26 cellular contexts compared by ENCODE assay signal in the genomic region with DNA sequence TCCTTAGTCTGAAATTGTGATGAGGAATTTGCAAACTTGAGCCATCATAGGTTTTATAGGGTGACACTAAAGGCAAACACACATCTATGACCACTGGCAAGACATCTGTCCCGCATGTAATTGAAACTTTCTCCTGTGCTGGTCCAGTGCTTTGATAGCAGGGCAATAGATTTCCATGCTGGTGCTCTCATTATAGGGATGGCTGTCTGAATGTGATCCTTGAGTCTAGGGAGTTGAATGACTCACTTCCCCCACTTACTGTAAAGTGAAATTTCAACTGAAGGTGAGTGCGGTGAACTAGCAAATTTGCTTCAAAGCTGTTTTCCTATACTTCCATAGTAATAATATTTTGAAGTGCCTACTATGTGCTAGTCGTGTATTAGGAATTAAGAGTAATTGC.
DNase-seq lines count a peak whose midpoint lies in the region; ATAC-seq and TF ChIP-seq lines count a peak whose summit lies in the region.
"Had no signal": no experiment of that assay in that cellular context is flagged by ENCODE, and none has a peak within 500 bp of the region (broad histone marks: within the 10 kb centered on the region; RNA-seq: fewer than 3 reads in every experiment).

No MANE protein-coding gene starts in this region.

- H2AK5ac ChIP-seq in IMR-90 (ENCODE audit: low read depth, low read length), result no peak overlapping the region

- CTCF ChIA-PET in IMR-90 (lab: Yijun Ruan, JAX), result no interaction called here

- H4K91ac ChIP-seq in IMR-90 (ENCODE audit: insufficient read depth, low read depth, low read length), result no peak overlapping the region

- no peak overlapping the region for H2AK9ac ChIP-seq in IMR-90 (replicated peaks; ENCODE audit: low read depth, low read length, poor library complexity)

- H3K27ac ChIP-seq in IMR-90 (ENCODE audit: insufficient read depth, low read length), result no peak overlapping the region
- H3K27ac ChIP-seq: PC-9, prostate gland, skin epidermis had no signal

- no peak overlapping the region for H2BK120ac ChIP-seq in IMR-90 (ENCODE audit: low read depth, low read length)

- H3K9me3 Mint-ChIP-seq in activated CD4-positive, alpha-beta T cell treated with anti-CD3 and anti-CD28 coated beads, Interleukin-2, amount 10 ng/mL, durations not matched to agents 24 days and 14 days, result no peaks in the 10 kb centered on the region
- H3K9me3 Mint-ChIP-seq in osteocyte (ENCODE audit: unreplicated experiment), result peaks cover 3% of the 10 kb centered on the region

- peak; percentile 3 for DNase-seq in Caki2 (ENCODE audit: low read depth)
- DNase-seq in IMR-90, result peak; percentile 52
- peak; percentile 1 to 42 for DNase-seq in cardiac fibroblast (ENCODE audit: low read depth in 2 of 2)
- peak; percentile 53 for DNase-seq in islet precursor cell
- no peak for DNase-seq in activated CD4-positive, alpha-beta T cell treated with anti-CD3 and anti-CD28 coated beads, Interleukin-2, amount 10 ng/mL, durations not matched to agents 24 days and 14 days
- DNase-seq in lower leg skin (ENCODE audit: low spot score in 2 of 2), result no peak
- DNase-seq in osteocyte (ENCODE audit: extremely low spot score, unreplicated experiment), result no peak
- DNase-seq in ureter (ENCODE audit: low spot score), result no peak
- DNase-seq: activated CD4-positive, alpha-beta T cell treated with anti-CD3 and anti-CD28 coated beads for 36 hours; activated naive CD4-positive, alpha-beta T cell treated with anti-CD3 and anti-CD28 coated beads, Interleukin-2, amount 50 U/mL, for 16 hours; activated T-cell treated with anti-CD3 and anti-CD28 coated beads, Interleukin-2, amount 50 U/mL, for 48 hours; anterior cingulate cortex; DND-41; endodermal cell; head of caudate nucleus; NCI-H1105; NCI-H2081 treated with DMSO at 0.1 percent for 48 hours; NCI-H446 treated with DMSO at 0.1 percent for 48 hours; PC-9; SIG-M5; stimulated activated CD4-positive, alpha-beta T cell treated with anti-CD3 and anti-CD28 coated beads, Interleukin-2, amount 100 ng/mL, for 24 hours; stimulated activated naive CD4-positive, alpha-beta T cell treated with Interleukin-2 at 50 U/mL for 16 hours; T-cell had no signal

- H3K27me3 ChIP-seq in IMR-90 (ENCODE audit: control insufficient read depth, insufficient read depth, low read length), result no peaks in the 10 kb centered on the region

- peak overlapping the region; percentile 26 for H2AFZ ChIP-seq in IMR-90 (replicated peaks; ENCODE audit: low read length, poor library complexity)
- H2AFZ ChIP-seq: PC-9 had no signal

- H3K4me2 ChIP-seq in IMR-90 (ENCODE audit: low read depth, low read length), result no peak overlapping the region
- H3K4me2 ChIP-seq: PC-9 had no signal

- POLR2A ChIA-PET in IMR-90 (lab: Charles Lee; ENCODE audit: unreplicated experiment), result no interaction called here

- H3K56ac ChIP-seq in IMR-90 (ENCODE audit: extremely low read depth, insufficient read depth, low read length), result no peak overlapping the region

- no peaks in the 10 kb centered on the region for H3K27me3 Mint-ChIP-seq in activated CD4-positive, alpha-beta T cell treated with anti-CD3 and anti-CD28 coated beads, Interleukin-2, amount 10 ng/mL, durations not matched to agents 24 days and 14 days
- no peaks in the 10 kb centered on the region for H3K27me3 Mint-ChIP-seq in osteocyte (ENCODE audit: unreplicated experiment)
- H3K27me3 Mint-ChIP-seq: activated CD4-positive, alpha-beta T cell treated with anti-CD3 and anti-CD28 coated beads for 36 hours; T-cell had no signal

- no peak overlapping the region for H4K8ac ChIP-seq in IMR-90 (ENCODE audit: low read depth in 2 of 2, low read length in 2 of 2)

- H3K9ac ChIP-seq in IMR-90 (ENCODE audit: low read depth, low read length), result no peak overlapping the region

- ATAC-seq in IMR-90 (ENCODE audit: low read depth), result no peak
- ATAC-seq: activated CD4-positive, alpha-beta T cell treated with anti-CD3 and anti-CD28 coated beads for 36 hours; T-cell had no signal

- H3K79me1 ChIP-seq in IMR-90 (ENCODE audit: low read depth in 1 of 2, low read length in 2 of 2), result no peaks in the 10 kb centered on the region

- H3K4ac ChIP-seq in IMR-90 (ENCODE audit: low read depth, low read length), result no peak overlapping the region

- H4K20me1 ChIP-seq in IMR-90 (ENCODE audit: insufficient read depth, low read length), result no peaks in the 10 kb centered on the region

- no peaks in the 10 kb centered on the region for H3K9me1 ChIP-seq in IMR-90 (ENCODE audit: insufficient read depth, low read length)

- dilution Hi-C loops in IMR-90 (cut with HindIII; ENCODE audit: low sequenced_read_pairs, unreplicated experiment), result no loop called here

- no peak overlapping the region for H3K4me3 Mint-ChIP-seq in activated CD4-positive, alpha-beta T cell treated with anti-CD3 and anti-CD28 coated beads, Interleukin-2, amount 10 ng/mL, durations not matched to agents 24 days and 14 days
- H3K4me3 Mint-ChIP-seq in osteocyte (ENCODE audit: unreplicated experiment), result no peak overlapping the region
- H3K4me3 Mint-ChIP-seq: activated CD4-positive, alpha-beta T cell treated with anti-CD3 and anti-CD28 coated beads for 36 hours; endodermal cell; neural crest cell; T-cell had no signal

- H3K18ac ChIP-seq in IMR-90 (ENCODE audit: low read depth, low read length), result no peak overlapping the region

- no peak for TF ChIP-seq RAD21 in IMR-90 (IDR thresholded peaks at IDR 0.05; ENCODE audit: low read length)

- H3K14ac ChIP-seq in IMR-90 (replicated peaks; ENCODE audit: low read depth, low read length), result no peak overlapping the region

- no peaks in the 10 kb centered on the region for H3K9me3 ChIP-seq in IMR-90 (ENCODE audit: control insufficient read depth, insufficient read depth, low read length)
- H3K9me3 ChIP-seq: prostate gland had no signal

- H3K27ac Mint-ChIP-seq in activated CD4-positive, alpha-beta T cell treated with anti-CD3 and anti-CD28 coated beads, Interleukin-2, amount 10 ng/mL, durations not matched to agents 24 days and 14 days, result no peak overlapping the region
- H3K27ac Mint-ChIP-seq in osteocyte (ENCODE audit: unreplicated experiment), result no peak overlapping the region
- H3K27ac Mint-ChIP-seq: activated CD4-positive, alpha-beta T cell treated with anti-CD3 and anti-CD28 coated beads for 36 hours; endodermal cell; T-cell had no signal

- TF ChIP-seq POLR2A in IMR-90 (IDR thresholded peaks at IDR 0.05; ENCODE audit: low read depth, low read length) (no peak), lower leg skin (IDR thresholded peaks at IDR 0.05) (no peak)

- H2BK20ac ChIP-seq in IMR-90 (ENCODE audit: low read depth, low read length), result no peak overlapping the region

- H4K5ac ChIP-seq in IMR-90 (ENCODE audit: low read depth, low read length), result no peak overlapping the region

- no peaks in the 10 kb centered on the region for H3K36me3 Mint-ChIP-seq in activated CD4-positive, alpha-beta T cell treated with anti-CD3 and anti-CD28 coated beads, Interleukin-2, amount 10 ng/mL, durations not matched to agents 24 days and 14 days (ENCODE audit: low read depth)
- no peaks in the 10 kb centered on the region for H3K36me3 Mint-ChIP-seq in osteocyte (ENCODE audit: unreplicated experiment)
- H3K36me3 Mint-ChIP-seq: T-cell had no signal

- no peak overlapping the region for H2BK15ac ChIP-seq in IMR-90 (ENCODE audit: low read depth, low read length)

- intact Hi-C loops in IMR-90 (cut with micrococcal nuclease) (no loop called here), lower leg skin (cut with DNase I; ENCODE audit: low total_unique reads) (no loop called here)
- intact Hi-C loops in activated CD4-positive, alpha-beta T cell treated with anti-CD3 and anti-CD28 coated beads, Interleukin-2, amount 10 ng/mL, durations not matched to agents 24 days and 14 days (cut with micrococcal nuclease), result no loop called here

- no CpG with 5 or more reads among the region's 3 CpGs for WGBS in IMR-90 (ENCODE audit: extremely low coverage in 2 of 2, insufficient read length in 1 of 2), 2 experiments
- WGBS in lower leg skin, 2 donors, result 79 to 82% methylated on average over 3 of the region's 3 CpGs

- BruUV-seq in IMR-90 (replicated peaks; lab: Mats Ljungman, UMichigan), result no TSS peak

- in situ Hi-C loops in Caki2 (cut with HindIII; ENCODE audit: low pct_unique_long_range_greater_than_20kb, low sequenced_read_pairs) (no loop called here), IMR-90 (cut with MboI; ENCODE audit: low sequenced_read_pairs) (no loop called here)

- TF ChIP-seq CTCF in IMR-90 (conservative IDR thresholded peaks at IDR 0.05; ENCODE audit: low read depth, low read length) (no peak), cardiac fibroblast (IDR thresholded peaks at IDR 0.05; ENCODE audit: low read depth, low read length) (no peak), lower leg skin (IDR thresholded peaks at IDR 0.05) (no peak), osteocyte (IDR thresholded peaks at IDR 0.05) (no peak)

- H3K4me3 ChIP-seq in IMR-90 (ENCODE audit: insufficient read depth, low read depth, low read length) (no peak overlapping the region), cardiac fibroblast (replicated peaks in 1 of 2; ENCODE audit: low read depth in 2 of 2, low read length in 2 of 2) (no peak overlapping the region), lower leg skin (ENCODE audit: low read depth, poor library complexity, severe bottlenecking) (no peak overlapping the region)
- H3K4me3 ChIP-seq: PC-9, prostate gland, skin epidermis had no signal

- no peak overlapping the region for H2BK5ac ChIP-seq in IMR-90 (ENCODE audit: low read depth, low read length, poor library complexity, severe bottlenecking)

- no peaks in the 10 kb centered on the region for H3K4me1 ChIP-seq in IMR-90 (ENCODE audit: control insufficient read depth, insufficient read depth, low read length)
- H3K4me1 ChIP-seq: prostate gland had no signal

- H3K23ac ChIP-seq in IMR-90 (ENCODE audit: low read depth, low read length), result no peak overlapping the region

- H3K36me3 ChIP-seq in IMR-90 (ENCODE audit: control insufficient read depth, insufficient read depth, low read length), result no peaks in the 10 kb centered on the region
- H3K36me3 ChIP-seq: prostate gland had no signal

- H3K4me1 Mint-ChIP-seq in activated CD4-positive, alpha-beta T cell treated with anti-CD3 and anti-CD28 coated beads, Interleukin-2, amount 10 ng/mL, durations not matched to agents 24 days and 14 days, result no peaks in the 10 kb centered on the region
- no peaks in the 10 kb centered on the region for H3K4me1 Mint-ChIP-seq in osteocyte (ENCODE audit: unreplicated experiment)
- H3K4me1 Mint-ChIP-seq: activated CD4-positive, alpha-beta T cell treated with anti-CD3 and anti-CD28 coated beads for 36 hours; neural crest cell; T-cell had no signal

TF ChIP-seq in IMR-90, 13 proteins besides CTCF, POLR2A, EP300 and RAD21 (continues in another document):
- TF ChIP-seq RCOR1 (IDR thresholded peaks at IDR 0.05; ENCODE audit: insufficient replicate concordance, low read length) (no peak), BHLHE40 (IDR thresholded peaks at IDR 0.05; ENCODE audit: low read depth, low read length) (no peak)

Comparison
In these comparisons a context has a peak if more than half of its experiments do, and no peak if none do; other contexts are left out.
1. DNase-seq: peak in Caki2 (single experiment), IMR-90 (single experiment), cardiac fibroblast (2 of 2) and islet precursor cell (single experiment); none in activated CD4-positive, alpha-beta T cell treated with anti-CD3 and anti-CD28 coated beads, Interleukin-2, amount 10 ng/mL, durations not matched to agents 24 days and 14 days (single experiment), lower leg skin (0 of 2), osteocyte (single experiment) and ureter (single experiment).